In the genomic region with DNA sequence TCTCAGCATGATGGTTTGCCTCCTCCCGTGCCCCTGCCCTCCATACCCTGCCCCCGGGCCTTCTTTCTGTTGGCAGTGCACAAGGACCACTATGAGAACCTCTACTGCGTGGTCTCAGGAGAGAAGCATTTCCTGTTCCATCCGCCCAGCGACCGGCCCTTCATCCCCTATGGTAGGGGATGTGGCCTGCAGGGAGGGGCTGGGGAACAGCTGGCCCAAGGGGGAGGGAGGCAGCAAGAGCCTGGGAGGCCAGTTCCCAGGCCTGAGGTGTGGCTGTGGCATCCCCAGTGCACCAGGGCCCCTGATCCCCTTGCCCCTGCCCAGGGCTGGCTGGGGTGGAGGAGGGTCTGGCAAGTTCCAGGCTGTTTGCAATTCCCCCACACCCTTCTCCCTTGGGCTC, we compare ENCODE assay signal across 25 cellular contexts.
"Had no signal": no experiment of that assay in that cellular context is flagged by ENCODE, and none has a peak within 500 bp of the region (broad histone marks: within the 10 kb centered on the region; RNA-seq: fewer than 3 reads in every experiment).

No MANE protein-coding gene starts in this region.

- H3K4me3 Mint-ChIP-seq: immature natural killer cell; memory B cell; mesothelial cell of epicardium; naive B cell; nephron progenitor cell; stimulated activated memory B cell treated with anti-CD40 and anti-IgM and Interleukin-4, amounts not matched to agents 10 μg/mL and 1 μg/mL and 100 μg/mL, for 72 hours; stimulated activated naive CD8-positive, alpha-beta T cell treated with anti-CD3 and anti-CD28 coated beads, Interleukin-15, Interleukin-2, amounts not matched to agents 100 ng/mL and 50 ng/mL, for 24 hours had no signal

- H3K36me3 Mint-ChIP-seq: naive B cell had no signal

- H3K4me1 Mint-ChIP-seq: nephron progenitor cell had no signal

- H3K9me3 Mint-ChIP-seq: immature natural killer cell; memory B cell; mesothelial cell of epicardium; naive B cell; nephron progenitor cell; stimulated activated memory B cell treated with anti-CD40 and anti-IgM and Interleukin-4, amounts not matched to agents 10 μg/mL and 1 μg/mL and 100 μg/mL, for 72 hours; stimulated activated naive CD8-positive, alpha-beta T cell treated with anti-CD3 and anti-CD28 coated beads, Interleukin-15, Interleukin-2, amounts not matched to agents 100 ng/mL and 50 ng/mL, for 24 hours had no signal

- H3K27ac Mint-ChIP-seq: immature natural killer cell; memory B cell; mesothelial cell of epicardium; naive B cell; nephron progenitor cell; stimulated activated memory B cell treated with anti-CD40 and anti-IgM and Interleukin-4, amounts not matched to agents 10 μg/mL and 1 μg/mL and 100 μg/mL, for 72 hours; stimulated activated naive CD8-positive, alpha-beta T cell treated with anti-CD3 and anti-CD28 coated beads, Interleukin-15, Interleukin-2, amounts not matched to agents 100 ng/mL and 50 ng/mL, for 24 hours had no signal

- H3K27ac ChIP-seq: epithelial cell of prostate, esophagus muscularis mucosa, foreskin keratinocyte, left ventricle myocardium inferior, lower lobe of right lung, neutrophil, psoas muscle, right lobe of liver, spleen, tibial nerve, vagina had no signal

- H3K9me3 ChIP-seq: esophagus muscularis mucosa, left ventricle myocardium inferior, lower lobe of right lung, neutrophil, psoas muscle, right lobe of liver, spleen, tibial nerve, upper lobe of right lung, vagina had no signal

- DNase-seq: effector memory CD4-positive, alpha-beta T cell; foreskin keratinocyte; immature natural killer cell; left cardiac atrium; left ventricle myocardium inferior; lower lobe of right lung; naive B cell; nephron progenitor cell; psoas muscle; retina; right lobe of liver; spleen; stimulated activated CD4-positive, alpha-beta T cell treated with anti-CD3 and anti-CD28 coated beads, Interleukin-15, amount 100 ng/mL, for 24 hours; stimulated activated CD4-positive, alpha-beta T cell treated with anti-CD3 and anti-CD28 coated beads, Interleukin-1b, Interleukin-23, amount 100 ng/mL, for 48 hours; stimulated activated CD4-positive, alpha-beta T cell treated with anti-CD3 and anti-CD28 coated beads, Interleukin-4, amount 100 ng/mL, for 24 hours; upper lobe of right lung had no signal

- ATAC-seq: foreskin keratinocyte; left cardiac atrium; lower lobe of right lung; psoas muscle; right lobe of liver; stimulated activated memory B cell treated with anti-CD40 and anti-IgM and Interleukin-4, amounts not matched to agents 10 μg/mL and 1 μg/mL and 100 μg/mL, for 72 hours; upper lobe of right lung had no signal

- H3K27me3 Mint-ChIP-seq: memory B cell; naive B cell; stimulated activated memory B cell treated with anti-CD40 and anti-IgM and Interleukin-4, amounts not matched to agents 10 μg/mL and 1 μg/mL and 100 μg/mL, for 72 hours; stimulated activated naive CD8-positive, alpha-beta T cell treated with anti-CD3 and anti-CD28 coated beads, Interleukin-15, Interleukin-2, amounts not matched to agents 100 ng/mL and 50 ng/mL, for 24 hours had no signal

- H3K4me3 ChIP-seq: esophagus muscularis mucosa, left ventricle myocardium inferior, lower lobe of right lung, psoas muscle, right lobe of liver, spleen, tibial nerve, upper lobe of right lung, vagina had no signal

- H3K27me3 ChIP-seq: esophagus muscularis mucosa, foreskin keratinocyte, neutrophil, right lobe of liver, spleen, tibial nerve, upper lobe of right lung, vagina had no signal
